In genomic region chr5:98796197-98796972, GRCh38 we compare ENCODE assay signal across 8 cellular contexts. TPM values are rescaled to one million over a fixed set of nuclear protein-coding genes. Genes with fewer than 3 reads are reported as not detected.
DNase-seq lines count a peak whose midpoint lies in the region; ATAC-seq, FAIRE-seq and TF ChIP-seq lines count a peak whose summit lies in the region.

No MANE protein-coding gene starts in this region.

- no peak overlapping the region for H3K4me2 ChIP-seq in SU-DHL-6 (ENCODE audit: low read depth, low read length, poor library complexity, severe bottlenecking)

- DNase-seq in NCI-H2081 (lab: John Stamatoyannopoulos, UW) (peak; percentile 7 to 31), NCI-H2081 treated with DMSO at 0.1 percent for 48 hours (lab: John Stamatoyannopoulos, UW) (no peak), HT-29 (ENCODE audit: low spot score) (peak; percentile 74), bronchial epithelial cell (ENCODE audit: low read depth) (peak; percentile 64), left colon (peak in 1 of 2 donors; percentile 38)
- DNase-seq in stimulated activated CD8-positive, alpha-beta memory T cell treated with anti-CD3 and anti-CD28 coated beads, Interleukin-15, amount 100 ng/mL, for 1 hour (ENCODE audit: low read depth): peak; percentile 27

- TF ChIP-seq CTCF in SU-DHL-6 (IDR thresholded peaks at IDR 0.05; ENCODE audit: insufficient read depth, low read length, poor library complexity, severe bottlenecking): peak; percentile 61
- TF ChIP-seq CTCF in bronchial epithelial cell (IDR thresholded peaks at IDR 0.05; ENCODE audit: insufficient read depth, low read length, severe bottlenecking): peak; percentile 53

- H3K27ac ChIP-seq in SU-DHL-6 (ENCODE audit: low read depth, low read length): no peak overlapping the region

- H3K79me2 ChIP-seq in SU-DHL-6 (ENCODE audit: insufficient read depth, low read length): no peaks in the 10 kb centered on the region

- H3K4me3 ChIP-seq in SU-DHL-6 (ENCODE audit: insufficient read depth, low read length, poor library complexity, severe bottlenecking): no peak overlapping the region
- H3K4me3 ChIP-seq in bronchial epithelial cell (ENCODE audit: low read depth, low read length): no peak overlapping the region

- ATAC-seq in GM21390 (IDR thresholded peaks at IDR 0.05; ENCODE audit: unreplicated experiment) (peak; percentile 90), left colon (peak; percentile 63)

- H2AFZ ChIP-seq in SU-DHL-6 (ENCODE audit: low read depth, low read length, severe bottlenecking): no peak overlapping the region

- no peaks in the 10 kb centered on the region for H4K20me1 ChIP-seq in SU-DHL-6 (ENCODE audit: low read depth, low read length)

- no peaks in the 10 kb centered on the region for H3F3A ChIP-seq in SU-DHL-6 (ENCODE audit: insufficient read depth)

- no peaks in the 10 kb centered on the region for H3K27me3 ChIP-seq in SU-DHL-6 (ENCODE audit: low read length)
- no peaks in the 10 kb centered on the region for H3K27me3 ChIP-seq in bronchial epithelial cell (ENCODE audit: control insufficient read depth, insufficient read depth, low read length)

- H3K36me3 ChIP-seq in SU-DHL-6 (ENCODE audit: low read length) (no peaks in the 10 kb centered on the region), bronchial epithelial cell (ENCODE audit: control insufficient read depth, insufficient read depth, low read length) (peaks cover 7% of the 10 kb centered on the region)

- no peaks in the 10 kb centered on the region for H3K9me2 ChIP-seq in SU-DHL-6 (replicated peaks; ENCODE audit: insufficient read depth, low read length)

- no peaks in the 10 kb centered on the region for H3K9me3 ChIP-seq in SU-DHL-6 (ENCODE audit: insufficient read depth, low read length)

- FAIRE-seq in bronchial epithelial cell (lab: Jason Lieb, UNC): no peak

- no peak overlapping the region for H3K9ac ChIP-seq in SU-DHL-6 (ENCODE audit: low read length)

- intact Hi-C loops in left colon (cut with DNase I, micrococcal nuclease): no loop called here

RNA-seq across cellular contexts. Expression of gene RGMB, which starts 22.9 kb away (rescaled TPM):
- 14.3 and 16.8 TPM in 2 replicates for total RNA-seq in HT-29 (2014; rRNA removed; shearing (Covaris generic))
- total RNA-seq in bronchial epithelial cell (6.8 and 6.9 TPM in 2 replicates), left colon (10 to 100 TPM; 53.9 to 63.9 TPM)
